ENCODE assay signal across 14 cellular contexts in the genomic region with DNA sequence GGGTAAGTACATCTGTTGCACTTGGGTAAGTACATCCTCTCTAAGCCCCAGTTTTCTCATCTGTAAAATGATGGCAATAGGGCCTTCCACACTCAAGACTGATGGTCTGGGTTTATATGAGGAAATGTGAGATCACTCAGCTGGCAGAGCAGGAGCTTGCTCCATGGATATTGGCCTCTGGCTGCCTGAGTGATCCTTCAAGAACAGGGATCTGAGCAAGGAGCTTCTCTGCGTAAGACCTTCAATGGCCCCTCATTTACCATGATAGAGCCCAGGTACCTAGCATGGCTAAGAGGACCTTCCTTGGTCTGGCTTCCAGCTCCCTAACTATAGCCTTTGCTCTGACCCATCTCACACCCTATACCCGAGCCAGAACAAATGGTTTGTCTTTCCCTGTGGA. TPM values are rescaled to one million over a fixed set of nuclear protein-coding genes. Genes with fewer than 3 reads are reported as not detected.
"Had no signal": no experiment of that assay in that cellular context is flagged by ENCODE, and none has a peak within 500 bp of the region (broad histone marks: within the 10 kb centered on the region; RNA-seq: fewer than 3 reads in every experiment).

No MANE protein-coding gene starts in this region.

- H3K27ac ChIP-seq: pancreas had no signal

- H3K27me3 ChIP-seq: breast epithelium, pancreas had no signal

- H3K9me3 ChIP-seq: breast epithelium, pancreas, tibial artery had no signal

- H3K36me3 ChIP-seq: breast epithelium, pancreas, tibial artery had no signal

- DNase-seq: activated B cell treated with CpG ODN at 0.5 μM for 24 hours; activated gamma-delta T cell treated with Interleukin-2 at 50 U/mL for 16 hours; activated naive CD8-positive, alpha-beta T cell treated with anti-CD3 and anti-CD28 coated beads for 36 hours; activated T-cell treated with anti-CD3 and anti-CD28 coated beads, Interleukin-2, amount 50 U/mL, for 4 hours; anterior cingulate cortex; hippocampal formation; left colon; pancreas had no signal

- H3K4me1 ChIP-seq: breast epithelium, pancreas had no signal

- H3K4me3 ChIP-seq: breast epithelium, pancreas, skin epidermis, tibial artery had no signal

- ATAC-seq: activated T-cell treated with anti-CD3 and anti-CD28 coated beads, Interleukin-2, amount 50 U/mL, for 4 hours; left colon; pancreas had no signal

RNA-seq across cellular contexts. Expression of a gene that starts 5.5 kb away (rescaled TPM):
- total RNA-seq: activated B cell treated with CpG ODN at 0.5 μM for 24 hours; activated naive CD8-positive, alpha-beta T cell treated with anti-CD3 and anti-CD28 coated beads for 36 hours; activated T-cell treated with anti-CD3 and anti-CD28 coated beads, Interleukin-2, amount 50 U/mL, for 4 hours; chondrocyte had no signal
- polyA plus RNA-seq: neural cell had no signal

RNA-seq across cellular contexts. Expression of a gene that starts 26.9 kb away (rescaled TPM):
- total RNA-seq: activated B cell treated with CpG ODN at 0.5 μM for 24 hours; activated naive CD8-positive, alpha-beta T cell treated with anti-CD3 and anti-CD28 coated beads for 36 hours; activated T-cell treated with anti-CD3 and anti-CD28 coated beads, Interleukin-2, amount 50 U/mL, for 4 hours; breast epithelium; chondrocyte; left colon; pancreas; renal cortical epithelial cell had no signal
- polyA plus RNA-seq: neural cell had no signal

RNA-seq across cellular contexts. Expression of a gene that starts 43.7 kb away (rescaled TPM):
- total RNA-seq: activated B cell treated with CpG ODN at 0.5 μM for 24 hours; activated naive CD8-positive, alpha-beta T cell treated with anti-CD3 and anti-CD28 coated beads for 36 hours; activated T-cell treated with anti-CD3 and anti-CD28 coated beads, Interleukin-2, amount 50 U/mL, for 4 hours; chondrocyte had no signal
- polyA plus RNA-seq: neural cell had no signal
